Comparison of ENCODE assay signal across 17 cellular contexts in genomic region chr9:18745710-18746109, GRCh38.
DNase-seq lines count a peak whose midpoint lies in the region; ATAC-seq and TF ChIP-seq lines count a peak whose summit lies in the region.
"Had no signal": no experiment of that assay in that cellular context is flagged by ENCODE, and none has a peak within 500 bp of the region (broad histone marks: within the 10 kb centered on the region; RNA-seq: fewer than 3 reads in every experiment).

No MANE protein-coding gene starts in this region.

- peaks cover 0 to 100% of the 10 kb centered on the region in 2 experiments for H3K36me3 ChIP-seq in mesenchymal stem cell (ENCODE audit: control insufficient read depth in 1 of 2, insufficient read depth in 2 of 2, low read depth in 1 of 2, low read length in 2 of 2)
- H3K36me3 ChIP-seq: BLaER1 had no signal

- 89% methylated on average over 1 of the region's 2 CpGs for WGBS in mesenchymal stem cell

- no peaks in the 10 kb centered on the region for H3K9me3 ChIP-seq in mesenchymal stem cell (ENCODE audit: control insufficient read depth, low read length)
- H3K9me3 ChIP-seq: BLaER1 had no signal

- peak overlapping the region; percentile 83 for H4K8ac ChIP-seq in mesenchymal stem cell (ENCODE audit: low read length)

- no peaks in the 10 kb centered on the region for H3K27me3 Mint-ChIP-seq in neural crest cell (ENCODE audit: low read depth)

- H3K4ac ChIP-seq in mesenchymal stem cell (ENCODE audit: low read depth in 1 of 2, low read length in 2 of 2): no peak overlapping the region

- no peak overlapping the region for H3K9ac ChIP-seq in mesenchymal stem cell (ENCODE audit: low read length)
- H3K9ac ChIP-seq: BLaER1 had no signal

- DNase-seq in caudate nucleus (lab: John Stamatoyannopoulos, UW) (no peak), mesenchymal stem cell (no peak), neural crest cell (ENCODE audit: low read depth, low spot score) (no peak), LoVo (ENCODE audit: low spot score) (no peak), GDM1 (lab: John Stamatoyannopoulos, UW) (no peak), HEK293T (ENCODE audit: extremely low spot score) (no peak)
- DNase-seq: 8988T; CD4-positive, alpha-beta memory T cell; DMS153; DMS79; GF-D8; GOT3; H7 had no signal

- ATAC-seq in HG02759 (IDR thresholded peaks at IDR 0.05; ENCODE audit: unreplicated experiment): no peak
- ATAC-seq: HCT116 had no signal

- no peak overlapping the region for H3K4me3 ChIP-seq in mesenchymal stem cell (ENCODE audit: insufficient read depth in 1 of 2, low read depth in 1 of 2, low read length in 2 of 2)
- H3K4me3 ChIP-seq: BLaER1 had no signal

- H2AK5ac ChIP-seq in mesenchymal stem cell (ENCODE audit: low read length, severe bottlenecking): no peak overlapping the region

- no peak overlapping the region for H3K4me2 ChIP-seq in mesenchymal stem cell (ENCODE audit: low read length, poor library complexity, severe bottlenecking)
- H3K4me2 ChIP-seq: BLaER1 had no signal

- peak overlapping the region in 1 of 2 experiments; percentile 12 for H2BK12ac ChIP-seq in mesenchymal stem cell (ENCODE audit: low read length in 2 of 2)

- H4K91ac ChIP-seq in mesenchymal stem cell (ENCODE audit: low read length): no peak overlapping the region

- no peak overlapping the region for H3K14ac ChIP-seq in mesenchymal stem cell (ENCODE audit: low read length in 2 of 2)

- no peak for TF ChIP-seq CTCF in neural crest cell (conservative IDR thresholded peaks at IDR 0.05)

- POLR2A ChIA-PET in HEK293T (lab: Yijun Ruan, JAX): no interaction called here

- H2BK15ac ChIP-seq in mesenchymal stem cell (ENCODE audit: low read depth, poor library complexity, severe bottlenecking): no peak overlapping the region

- no peak overlapping the region for H3K4me3 Mint-ChIP-seq in neural crest cell
- H3K4me3 Mint-ChIP-seq: CD14-positive monocyte; CD4-positive, alpha-beta memory T cell had no signal

- H3K4me1 Mint-ChIP-seq in neural crest cell: peaks cover 15% of the 10 kb centered on the region
- H3K4me1 Mint-ChIP-seq: CD14-positive monocyte; CD4-positive, alpha-beta memory T cell had no signal

- no peaks in the 10 kb centered on the region for H3K9me3 Mint-ChIP-seq in neural crest cell
- H3K9me3 Mint-ChIP-seq: CD14-positive monocyte; CD4-positive, alpha-beta memory T cell had no signal

- peaks cover 3% of the 10 kb centered on the region for H3K4me1 ChIP-seq in mesenchymal stem cell (ENCODE audit: control insufficient read depth, insufficient read depth, low read depth, low read length)
- H3K4me1 ChIP-seq: BLaER1 had no signal

- no peak overlapping the region for H3K18ac ChIP-seq in mesenchymal stem cell (ENCODE audit: low read depth in 1 of 2, low read length in 2 of 2)

- CTCF ChIA-PET in HEK293T (lab: Yijun Ruan, JAX): interaction anchor here (0.5 kb wide), 1 partner anchor 728 kb away, joined by 4 read pairs; no protein-coding TSS in a partner anchor

- no peaks in the 10 kb centered on the region for H3K79me1 ChIP-seq in mesenchymal stem cell (replicated peaks; ENCODE audit: low read length, poor library complexity, severe bottlenecking)

- no peak overlapping the region for H2AFZ ChIP-seq in mesenchymal stem cell (ENCODE audit: low read depth, low read length)

- H3K27me3 ChIP-seq in mesenchymal stem cell (ENCODE audit: control insufficient read depth in 1 of 2, insufficient read depth in 1 of 2, low read length in 2 of 2): no peaks in the 10 kb centered on the region
- H3K27me3 ChIP-seq: BLaER1 had no signal

- H3K27ac ChIP-seq in caudate nucleus (ENCODE audit: low read depth, low read length) (peak overlapping the region; percentile 9), mesenchymal stem cell (ENCODE audit: low read length, poor library complexity, severe bottlenecking) (no peak overlapping the region)
- H3K27ac ChIP-seq: BLaER1 had no signal

- H3K27ac Mint-ChIP-seq in neural crest cell (ENCODE audit: unreplicated experiment): peak overlapping the region; percentile 86
- H3K27ac Mint-ChIP-seq: CD4-positive, alpha-beta memory T cell had no signal

- H3K36me3 Mint-ChIP-seq in neural crest cell (ENCODE audit: low read depth): no peaks in the 10 kb centered on the region
- H3K36me3 Mint-ChIP-seq: CD14-positive monocyte; CD4-positive, alpha-beta memory T cell had no signal

- no peak overlapping the region for H3K23ac ChIP-seq in mesenchymal stem cell (ENCODE audit: low read length in 2 of 2)

- no peak overlapping the region for H2BK120ac ChIP-seq in mesenchymal stem cell (ENCODE audit: low read depth, low read length)

- no peak overlapping the region for H2BK5ac ChIP-seq in mesenchymal stem cell (ENCODE audit: low read depth, low read length, poor library complexity, severe bottlenecking)

TF ChIP-seq in HEK293T, 16 proteins besides CTCF, POLR2A, EP300 and RAD21:
- TF ChIP-seq CTBP1 (IDR thresholded peaks at IDR 0.05; ENCODE audit: borderline replicate concordance): no peak
- TF ChIP-seq FOXA1 (IDR thresholded peaks at IDR 0.05): no peak
- TF ChIP-seq LEF1 (IDR thresholded peaks at IDR 0.05; ENCODE audit: borderline replicate concordance): no peak
- TF ChIP-seq HDGF (IDR thresholded peaks at IDR 0.05; ENCODE audit: borderline replicate concordance): no peak
- TF ChIP-seq ZNF384 (IDR thresholded peaks at IDR 0.05): no peak
- TF ChIP-seq NFRKB (IDR thresholded peaks at IDR 0.05): no peak
- TF ChIP-seq FOXM1 (IDR thresholded peaks at IDR 0.05; ENCODE audit: borderline replicate concordance): no peak
- no peak for TF ChIP-seq BHLHE40 (IDR thresholded peaks at IDR 0.05; ENCODE audit: borderline replicate concordance)
- no peak for TF ChIP-seq SUZ12 (IDR thresholded peaks at IDR 0.05)
- no peak for TF ChIP-seq ARNT (IDR thresholded peaks at IDR 0.05)
- no peak for TF ChIP-seq SP1 (IDR thresholded peaks at IDR 0.05)
- no peak for TF ChIP-seq PKNOX1 (IDR thresholded peaks at IDR 0.05)
- no peak for TF ChIP-seq TARDBP (IDR thresholded peaks at IDR 0.05)
- TF ChIP-seq FOXK2 (IDR thresholded peaks at IDR 0.05): no peak
- TF ChIP-seq ELF4 (IDR thresholded peaks at IDR 0.05): no peak
- no peak for TF ChIP-seq L3MBTL2 (conservative IDR thresholded peaks at IDR 0.05)
